17 cellular contexts compared by ENCODE assay signal in the genomic region with DNA sequence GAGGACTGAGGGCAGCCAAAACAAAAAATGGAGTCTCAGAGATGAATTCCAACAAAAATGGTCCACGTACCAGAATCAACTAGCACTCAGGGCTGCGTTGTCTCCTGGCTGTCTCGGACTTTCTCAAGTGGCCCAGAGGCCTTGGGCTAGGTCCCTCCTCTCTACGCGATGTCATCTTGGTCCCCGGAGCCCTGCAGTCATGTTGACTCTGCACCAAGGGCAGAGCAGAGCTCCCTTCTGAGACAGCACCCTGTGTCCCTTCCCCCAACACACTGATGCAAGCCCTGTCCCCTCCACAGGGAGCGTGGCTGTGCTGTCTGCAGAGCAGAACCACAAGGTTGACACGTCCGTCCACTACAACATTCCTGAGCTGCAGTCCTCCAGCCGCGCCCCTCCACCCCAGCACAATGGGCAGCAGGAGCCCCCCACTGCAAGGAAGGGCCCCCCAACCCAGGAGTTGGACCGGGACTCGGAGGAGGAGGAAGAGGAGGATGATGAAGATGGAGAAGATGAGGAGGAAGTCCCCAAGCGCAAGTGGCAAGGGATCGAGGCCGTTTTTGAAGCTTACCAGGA. TPM values are rescaled to one million over a fixed set of nuclear protein-coding genes. Genes with fewer than 3 reads are reported as not detected.
"Had no signal": no experiment of that assay in that cellular context is flagged by ENCODE, and none has a peak within 500 bp of the region (broad histone marks: within the 10 kb centered on the region; RNA-seq: fewer than 3 reads in every experiment).

No MANE protein-coding gene starts in this region.

- H3K9me3 ChIP-seq: ascending aorta, colonic mucosa, left ventricle myocardium inferior, tibial nerve had no signal

- H3K27ac ChIP-seq: ascending aorta, colonic mucosa, foreskin keratinocyte, left ventricle myocardium inferior, tibial nerve had no signal

- DNase-seq: activated CD4-positive, alpha-beta T cell treated with anti-CD3 and anti-CD28 coated beads for 1 hour; activated CD4-positive, alpha-beta T cell treated with anti-CD3 and anti-CD28 coated beads, Interleukin-2, amount 50 U/mL, for 48 hours; activated CD8-positive, alpha-beta memory T cell treated with anti-CD3 and anti-CD28 coated beads, Interleukin-2, amount 10 ng/mL, durations not matched to agents 7 days and 5 days; activated gamma-delta T cell; activated T-cell treated with anti-CD3 and anti-CD28 coated beads, Interleukin-2, amount 50 U/mL, for 4 hours; colonic mucosa; foreskin keratinocyte; head of caudate nucleus; left ventricle myocardium inferior; mesenchymal stem cell; stimulated activated CD4-positive, alpha-beta T cell treated with anti-CD3 and anti-CD28 coated beads, Interleukin-4, amount 100 ng/mL, for 1 hour; stimulated activated CD8-positive, alpha-beta memory T cell treated with anti-CD3 and anti-CD28 coated beads, Interleukin-4, amount 100 ng/mL, for 48 hours had no signal

- H3K4me3 ChIP-seq: ascending aorta, colonic mucosa, left ventricle myocardium inferior, tibial nerve had no signal

- H3K4me1 Mint-ChIP-seq: activated CD8-positive, alpha-beta memory T cell treated with anti-CD3 and anti-CD28 coated beads, Interleukin-2, amount 10 ng/mL, durations not matched to agents 7 days and 5 days had no signal

- H3K4me1 ChIP-seq: ascending aorta, colonic mucosa, foreskin keratinocyte, tibial nerve had no signal

- H3K4me3 Mint-ChIP-seq: activated CD8-positive, alpha-beta memory T cell treated with anti-CD3 and anti-CD28 coated beads, Interleukin-2, amount 10 ng/mL, durations not matched to agents 7 days and 5 days; activated naive CD8-positive, alpha-beta T cell; activated T-cell treated with anti-CD3 and anti-CD28 coated beads, Interleukin-2, amount 50 U/mL, for 4 hours; nephron; T-helper 1 cell treated with Interleukin-12 subunit alpha and Interleukin-12 subunit beta and Interleukin-4 antibody, amounts not matched to agents 30 μg/mL and 1 μg/mL, for 36 hours had no signal

- ATAC-seq: activated CD8-positive, alpha-beta memory T cell treated with anti-CD3 and anti-CD28 coated beads, Interleukin-2, amount 10 ng/mL, durations not matched to agents 7 days and 5 days; foreskin keratinocyte had no signal

- H3K9me3 Mint-ChIP-seq: activated T-cell treated with anti-CD3 and anti-CD28 coated beads, Interleukin-2, amount 50 U/mL, for 4 hours; nephron; T-helper 1 cell treated with Interleukin-12 subunit alpha and Interleukin-12 subunit beta and Interleukin-4 antibody, amounts not matched to agents 30 μg/mL and 1 μg/mL, for 36 hours had no signal

- H3K27me3 ChIP-seq: ascending aorta, colonic mucosa, foreskin keratinocyte, tibial nerve had no signal

- H3K27ac Mint-ChIP-seq: activated CD8-positive, alpha-beta memory T cell treated with anti-CD3 and anti-CD28 coated beads, Interleukin-2, amount 10 ng/mL, durations not matched to agents 7 days and 5 days; activated naive CD8-positive, alpha-beta T cell; nephron; T-helper 1 cell treated with Interleukin-12 subunit alpha and Interleukin-12 subunit beta and Interleukin-4 antibody, amounts not matched to agents 30 μg/mL and 1 μg/mL, for 36 hours had no signal

- H3K27me3 Mint-ChIP-seq: activated CD8-positive, alpha-beta memory T cell treated with anti-CD3 and anti-CD28 coated beads, Interleukin-2, amount 10 ng/mL, durations not matched to agents 7 days and 5 days; activated naive CD8-positive, alpha-beta T cell had no signal

RNA-seq across cellular contexts. Expression of gene GINS2, which starts 20.8 kb away (rescaled TPM):
- total RNA-seq: ascending aorta had no signal
